ENCODE assay signal across 8 cellular contexts in the genomic region with DNA sequence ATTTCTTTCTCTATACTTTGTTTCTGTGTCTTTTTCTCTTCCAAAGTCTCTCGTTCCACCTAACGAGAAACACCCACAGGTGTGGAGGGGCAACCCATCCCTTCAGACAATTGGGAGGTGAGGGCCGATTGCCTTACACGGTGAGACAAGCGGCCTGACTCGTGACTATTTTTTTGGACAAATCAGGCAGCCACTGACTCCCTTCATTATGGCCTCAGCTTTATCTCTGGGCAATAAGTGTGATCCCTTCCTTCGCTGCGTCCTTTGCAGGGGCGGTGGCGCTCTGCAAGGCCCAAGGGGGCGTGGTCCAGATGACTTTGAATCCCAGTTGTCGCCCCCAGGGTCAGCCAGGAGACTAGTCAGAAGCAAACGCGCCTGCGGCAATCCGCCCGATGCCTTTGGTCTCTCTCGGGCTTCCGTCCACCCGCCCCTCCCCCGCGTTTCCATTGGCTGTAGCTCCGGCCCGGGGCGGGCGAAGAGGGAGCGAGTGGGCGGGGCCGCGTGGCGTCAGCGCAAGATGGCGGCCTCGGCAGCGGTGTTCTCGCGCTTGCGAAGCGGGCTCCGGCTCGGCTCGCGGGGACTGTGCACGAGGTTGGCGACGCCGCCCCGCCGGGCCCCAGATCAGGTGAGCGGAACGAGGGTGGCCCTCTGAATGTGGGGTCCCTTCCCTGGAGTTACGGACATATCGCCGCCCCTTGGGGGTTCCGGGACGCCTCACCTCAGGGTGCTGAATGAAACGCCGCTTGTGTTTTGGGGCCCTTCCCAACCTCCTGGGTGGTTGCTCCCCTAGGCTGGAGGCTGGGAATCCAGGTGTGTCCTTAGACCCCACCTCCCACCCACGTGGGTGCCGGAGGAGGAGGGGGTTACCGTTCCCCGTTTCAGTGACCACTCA.
DNase-seq lines count a peak whose midpoint lies in the region; ATAC-seq and TF ChIP-seq lines count a peak whose summit lies in the region.

A gene (plus strand): TSS at position 502 of the 892 bp plus-strand sequence. CDS start 16 bp downstream, at position 518.

- H3K4me3 ChIP-seq in AG09309 (ENCODE audit: control insufficient read depth, low read depth, low read length) = peak within 1 kb of the TSS; percentile 66

- TF ChIP-seq CTCF in AG09309 (IDR thresholded peaks at IDR 0.05; ENCODE audit: control insufficient read depth, insufficient read depth, low read depth, low read length, missing control alignments) = no peak

- ATAC-seq in GM19035 (IDR thresholded peaks at IDR 0.05; ENCODE audit: unreplicated experiment) (peak; percentile 87), HG03342 (IDR thresholded peaks at IDR 0.05; ENCODE audit: unreplicated experiment) (peak; percentile 81)

- DNase-seq in AG09309 (ENCODE audit: low read depth) (peak; percentile 47), NCI-H446 treated with DMSO at 0.1 percent for 48 hours (lab: John Stamatoyannopoulos, UW) (peak; percentile 89), iris pigment epithelial cell (ENCODE audit: low read depth) (peak; percentile 93)
- peak; percentile 94 for DNase-seq in activated CD4-positive, CD25-positive, alpha-beta regulatory T cell treated with anti-CD3 and anti-CD28 coated beads, Interleukin-2, amount 50 U/mL, for 16 hours (ENCODE audit: low read depth, low spot score)
- peak; percentile 93 for DNase-seq in central memory CD4-positive, alpha-beta T cell
- DNase-seq in stimulated activated CD4-positive, alpha-beta T cell treated with anti-CD3 and anti-CD28 coated beads, Interleukin-12 subunit alpha, Interleukin-12 subunit beta, amount 100 ng/mL, for 24 hours (ENCODE audit: low read depth in 2 of 2) = peak; percentile 96 to 99

Comparison
In these comparisons a context has a peak if more than half of its experiments do, and no peak if none do; other contexts are left out.
1. Peak in every context shown above with its lines: DNase-seq, ATAC-seq and H3K4me3 ChIP-seq.
2. DNase-seq: peak in every context shown above with its lines; median percentile 98 in stimulated activated CD4-positive, alpha-beta T cell treated with anti-CD3 and anti-CD28 coated beads, Interleukin-12 subunit alpha, Interleukin-12 subunit beta, amount 100 ng/mL, for 24 hours; 94 in activated CD4-positive, CD25-positive, alpha-beta regulatory T cell treated with anti-CD3 and anti-CD28 coated beads, Interleukin-2, amount 50 U/mL, for 16 hours; 93 in central memory CD4-positive, alpha-beta T cell; 93 in iris pigment epithelial cell; 89 in NCI-H446 treated with DMSO at 0.1 percent for 48 hours; 47 in AG09309.